14 cellular contexts compared by ENCODE assay signal in genomic region chr2:164794432-164795231, GRCh38. TPM values are rescaled to one million over a fixed set of nuclear protein-coding genes. Genes with fewer than 3 reads are reported as not detected.
DNase-seq lines count a peak whose midpoint lies in the region; ATAC-seq, FAIRE-seq and TF ChIP-seq lines count a peak whose summit lies in the region.
"Had no signal": no experiment of that assay in that cellular context is flagged by ENCODE, and none has a peak within 500 bp of the region (broad histone marks: within the 10 kb centered on the region; RNA-seq: fewer than 3 reads in every experiment).

No MANE protein-coding gene starts in this region.

- 0 out of 2 replicates have a peak overlapping the region, but pooled peaks have one; percentile 15 for H3K27ac Mint-ChIP-seq in GM23338

- in situ Hi-C loops in gastrocnemius medialis (cut with MboI; ENCODE audit: low sequenced_read_pairs in 4 of 4): no loop called here

- no peaks in the 10 kb centered on the region for H3K9me2 ChIP-seq in GM23338 (ENCODE audit: insufficient read depth)

- TF ChIP-seq CTCF in GM23338 (conservative IDR thresholded peaks at IDR 0.05; ENCODE audit: low read depth in 2 of 2): no peak
- TF ChIP-seq CTCF in keratinocyte (optimal IDR thresholded peaks at IDR 0.05 in 1 of 3, IDR thresholded peaks at IDR 0.05 in 1 of 3, conservative IDR thresholded peaks at IDR 0.05 in 1 of 3; ENCODE audit: extremely low read depth in 1 of 3, insufficient read depth in 2 of 3, low read length in 3 of 3): no peak
- no peak for TF ChIP-seq CTCF in gastrocnemius medialis (IDR thresholded peaks at IDR 0.05 in 4 of 5, conservative IDR thresholded peaks at IDR 0.05 in 1 of 5)

- H3K27ac ChIP-seq in GM23338 (ENCODE audit: low read depth) (no peak overlapping the region), keratinocyte (ENCODE audit: control insufficient read depth, insufficient read depth, low read length) (no peak overlapping the region), gastrocnemius medialis (peak overlapping the region; percentile 6 to 48 (median 36))

- H4K20me1 ChIP-seq in GM23338 (replicated peaks; ENCODE audit: insufficient read depth): no peaks in the 10 kb centered on the region
- no peaks in the 10 kb centered on the region for H4K20me1 ChIP-seq in keratinocyte (ENCODE audit: control insufficient read depth, extremely low read depth, insufficient read depth, low read length)

- intact Hi-C loops in gastrocnemius medialis (cut with DNase I; ENCODE audit: low total_unique reads): no loop called here

- DNase-seq in GM23338 (ENCODE audit: low spot score) (no peak), dermis blood vessel endothelial cell (peak; percentile 85), keratinocyte (ENCODE audit: low read depth, low spot score) (no peak), gastrocnemius medialis (no peak), H7 (no peak), hypothalamus (lab: John Stamatoyannopoulos, UW) (no peak)
- no peak for DNase-seq in stimulated activated CD4-positive, alpha-beta T cell treated with anti-CD3 and anti-CD28 coated beads, Interleukin-15, amount 100 ng/mL, for 24 hours
- no peak for DNase-seq in activated effector memory CD4-positive, alpha-beta T cell treated with anti-CD3 and anti-CD28 coated beads, Interleukin-2, amount 50 U/mL, for 16 hours
- DNase-seq: activated naive CD4-positive, alpha-beta T cell; KG1; NCI-H1436 treated with DMSO at 0.1 percent for 48 hours; NCI-H748 treated with DMSO at 0.1 percent for 48 hours had no signal

- dilution Hi-C loops in keratinocyte (cut with MboI; ENCODE audit: extremely low pct_ligation_motif_present, low sequenced_read_pairs): no loop called here

- H3K36me3 ChIP-seq in GM23338 (ENCODE audit: insufficient read depth) (no peaks in the 10 kb centered on the region), keratinocyte (ENCODE audit: control insufficient read depth in 2 of 2, extremely low read depth in 1 of 2, insufficient read depth in 2 of 2, low read length in 2 of 2) (no peaks in the 10 kb centered on the region), gastrocnemius medialis (no peaks in the 10 kb centered on the region), H7 (replicated peaks; ENCODE audit: control insufficient read depth, insufficient read depth, low read length) (no peaks in the 10 kb centered on the region)

- H3K9me3 Mint-ChIP-seq in GM23338: no peaks in the 10 kb centered on the region

- peaks cover 8% of the 10 kb centered on the region; the same call in 2 of the 3 replicates for H3K4me1 Mint-ChIP-seq in GM23338
- H3K4me1 Mint-ChIP-seq: central memory CD8-positive, alpha-beta T cell had no signal

- no peak overlapping the region for H3K4me3 Mint-ChIP-seq in GM23338
- H3K4me3 Mint-ChIP-seq: central memory CD8-positive, alpha-beta T cell had no signal

- no peaks in the 10 kb centered on the region for H3K27me3 Mint-ChIP-seq in GM23338 (ENCODE audit: insufficient read depth, low read depth, poor library complexity)
- H3K27me3 Mint-ChIP-seq: central memory CD8-positive, alpha-beta T cell had no signal

- no peaks in the 10 kb centered on the region for H3K36me3 Mint-ChIP-seq in GM23338 (ENCODE audit: low read depth)

- no peak overlapping the region for H2AFZ ChIP-seq in GM23338
- peak overlapping the region; percentile 31 for H2AFZ ChIP-seq in keratinocyte (ENCODE audit: control insufficient read depth, low read length)

- H3K79me2 ChIP-seq in GM23338 (replicated peaks; ENCODE audit: insufficient read depth) (no peaks in the 10 kb centered on the region), keratinocyte (ENCODE audit: control insufficient read depth, insufficient read depth, low read length) (no peaks in the 10 kb centered on the region)

- H3K4me2 ChIP-seq in GM23338 (no peak overlapping the region), keratinocyte (ENCODE audit: control insufficient read depth, extremely low read depth, insufficient read depth, low read depth, low read length) (peak overlapping the region; percentile 34)

- no peak for ATAC-seq in GM23338
- ATAC-seq in gastrocnemius medialis: no peak

- H3K9me3 ChIP-seq in keratinocyte (ENCODE audit: control insufficient read depth, low read depth, low read length) (no peaks in the 10 kb centered on the region), gastrocnemius medialis (no peaks in the 10 kb centered on the region)

- H3K4me1 ChIP-seq in GM23338 (ENCODE audit: insufficient read depth): peaks cover 15% of the 10 kb centered on the region
- H3K4me1 ChIP-seq in keratinocyte (ENCODE audit: control insufficient read depth, extremely low read depth, insufficient read depth, low read length): peaks cover 7% of the 10 kb centered on the region
- H3K4me1 ChIP-seq in gastrocnemius medialis: peaks cover 9 to 16% of the 10 kb centered on the region in 2 donors

- H3K4me3 ChIP-seq in GM23338 (no peak overlapping the region), keratinocyte (ENCODE audit: control insufficient read depth in 2 of 3, extremely low read depth in 1 of 3, insufficient read depth in 2 of 3, low read depth in 1 of 3, low read length in 3 of 3) (no peak overlapping the region), gastrocnemius medialis (no peak overlapping the region), H7 (ENCODE audit: insufficient read depth, low read depth, low read length) (no peak overlapping the region)

- no peak for TF ChIP-seq POLR2A in gastrocnemius medialis (IDR thresholded peaks at IDR 0.05)

- no peaks in the 10 kb centered on the region for H3K27me3 ChIP-seq in GM23338 (ENCODE audit: insufficient read depth)
- H3K27me3 ChIP-seq in keratinocyte (ENCODE audit: control insufficient read depth, extremely low read depth, insufficient read depth, low read length): no peaks in the 10 kb centered on the region
- H3K27me3 ChIP-seq in gastrocnemius medialis: no peaks in the 10 kb centered on the region
- H3K27me3 ChIP-seq in H7 (ENCODE audit: control insufficient read depth, insufficient read depth, low read length): no peaks in the 10 kb centered on the region

- H3K9ac ChIP-seq in keratinocyte (ENCODE audit: control insufficient read depth, extremely low read depth, insufficient read depth, low read length): no peak overlapping the region

- no peaks in the 10 kb centered on the region for H3F3A ChIP-seq in GM23338 (replicated peaks; ENCODE audit: low read depth)

- H3K9me1 ChIP-seq in keratinocyte (ENCODE audit: control insufficient read depth, extremely low read depth, insufficient read depth, low read length): no peaks in the 10 kb centered on the region

- FAIRE-seq in keratinocyte (lab: Jason Lieb, UNC): no peak
- FAIRE-seq: islet of Langerhans had no signal

TF ChIP-seq in GM23338, 12 proteins besides CTCF, POLR2A, EP300 and RAD21:
- TF ChIP-seq CREB1 (CRISPR knock-in tag; IDR thresholded peaks at IDR 0.05; ENCODE audit: low read depth): no peak
- TF ChIP-seq, protein P1, sequence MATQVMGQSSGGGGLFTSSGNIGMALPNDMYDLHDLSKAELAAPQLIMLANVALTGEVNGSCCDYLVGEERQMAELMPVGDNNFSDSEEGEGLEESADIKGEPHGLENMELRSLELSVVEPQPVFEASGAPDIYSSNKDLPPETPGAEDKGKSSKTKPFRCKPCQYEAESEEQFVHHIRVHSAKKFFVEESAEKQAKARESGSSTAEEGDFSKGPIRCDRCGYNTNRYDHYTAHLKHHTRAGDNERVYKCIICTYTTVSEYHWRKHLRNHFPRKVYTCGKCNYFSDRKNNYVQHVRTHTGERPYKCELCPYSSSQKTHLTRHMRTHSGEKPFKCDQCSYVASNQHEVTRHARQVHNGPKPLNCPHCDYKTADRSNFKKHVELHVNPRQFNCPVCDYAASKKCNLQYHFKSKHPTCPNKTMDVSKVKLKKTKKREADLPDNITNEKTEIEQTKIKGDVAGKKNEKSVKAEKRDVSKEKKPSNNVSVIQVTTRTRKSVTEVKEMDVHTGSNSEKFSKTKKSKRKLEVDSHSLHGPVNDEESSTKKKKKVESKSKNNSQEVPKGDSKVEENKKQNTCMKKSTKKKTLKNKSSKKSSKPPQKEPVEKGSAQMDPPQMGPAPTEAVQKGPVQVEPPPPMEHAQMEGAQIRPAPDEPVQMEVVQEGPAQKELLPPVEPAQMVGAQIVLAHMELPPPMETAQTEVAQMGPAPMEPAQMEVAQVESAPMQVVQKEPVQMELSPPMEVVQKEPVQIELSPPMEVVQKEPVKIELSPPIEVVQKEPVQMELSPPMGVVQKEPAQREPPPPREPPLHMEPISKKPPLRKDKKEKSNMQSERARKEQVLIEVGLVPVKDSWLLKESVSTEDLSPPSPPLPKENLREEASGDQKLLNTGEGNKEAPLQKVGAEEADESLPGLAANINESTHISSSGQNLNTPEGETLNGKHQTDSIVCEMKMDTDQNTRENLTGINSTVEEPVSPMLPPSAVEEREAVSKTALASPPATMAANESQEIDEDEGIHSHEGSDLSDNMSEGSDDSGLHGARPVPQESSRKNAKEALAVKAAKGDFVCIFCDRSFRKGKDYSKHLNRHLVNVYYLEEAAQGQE (IDR thresholded peaks at IDR 0.05; ENCODE audit: unreplicated experiment): no peak
- no peak for TF ChIP-seq POLR2AphosphoS5 (IDR thresholded peaks at IDR 0.05; ENCODE audit: low read depth)

RNA-seq across cellular contexts. Expression of gene COBLL1, which starts 47.0 kb away (rescaled TPM):
- total RNA-seq in GM23338 (2014; rRNA removed; shearing (Covaris generic)): 7.4 and 13.7 TPM in 2 replicates
- polyA plus RNA-seq in GM23338 (2016; fragmentation: Nextera tagmentation; extraction: Ambion mirVana) (2.0 and 2.9 TPM in 2 replicates), keratinocyte (11.1 to 25.6 TPM (median 14.9 TPM) in 3 replicates)
- total RNA-seq in dermis blood vessel endothelial cell (4.6 and 7.8 TPM in 2 replicates), gastrocnemius medialis (1 to 10 TPM; 1.9 to 9.6 (median 4.0) TPM)
- polyA plus RNA-seq in keratinocyte (2011; ENCODE audit: low read depth): 31.7 TPM
- 10.4 and 15.9 TPM in 2 replicates for polyA plus RNA-seq in keratinocyte (2011; cell fraction: cytosol; rRNA removed)
- polyA plus RNA-seq in keratinocyte (2011; cell fraction: nucleus; rRNA removed): 26.5 and 29.5 TPM in 2 replicates
- 8.8 and 18.5 TPM in 2 replicates for polyA plus RNA-seq in keratinocyte (2012; ENCODE audit: low replicate concordance)
- 12.8 to 71.0 TPM (median 43.5 TPM) in 3 replicates for polyA minus RNA-seq in keratinocyte
- polyA minus RNA-seq in keratinocyte (2011; cell fraction: cytosol; rRNA and poly(A)+ RNA removed): 11.1 TPM
- polyA minus RNA-seq in keratinocyte (2011; cell fraction: nucleus; rRNA and poly(A)+ RNA removed): 79.5 and 114 TPM in 2 replicates
- total RNA-seq in H7 (2014; rRNA removed; shearing (Covaris generic)): 2.6 and 3.5 TPM in 2 replicates

Comparison
In these comparisons a context has a peak if more than half of its experiments do, and no peak if none do; other contexts are left out.
1. H3K27ac ChIP-seq: peak in gastrocnemius medialis (4 of 4); none in GM23338 (single experiment) and keratinocyte (single experiment).